ENCODE assay signal across 2 cellular contexts in genomic region chr2:55108456-55108855, GRCh38.
TF ChIP-seq lines count a peak whose summit lies in the region.

No MANE protein-coding gene starts in this region.

TF ChIP-seq in A549, 52 proteins besides CTCF, POLR2A, EP300 and RAD21:
- TF ChIP-seq RARB (CRISPR knock-in tag; IDR thresholded peaks at IDR 0.05) (no peak), HES2 (IDR thresholded peaks at IDR 0.05) (no peak)

TF ChIP-seq in IMR-90, 13 proteins besides CTCF, POLR2A, EP300 and RAD21:
- no peak for TF ChIP-seq CEBPB (IDR thresholded peaks at IDR 0.05; ENCODE audit: low read depth, low read length)
- TF ChIP-seq MAZ (IDR thresholded peaks at IDR 0.05; ENCODE audit: borderline replicate concordance, low read depth, low read length), result no peak
- no peak for TF ChIP-seq MAFK (IDR thresholded peaks at IDR 0.05; ENCODE audit: low read depth, low read length)
- TF ChIP-seq CHD1 (IDR thresholded peaks at IDR 0.05; ENCODE audit: low read depth, low read length), result no peak
- TF ChIP-seq FOS (IDR thresholded peaks at IDR 0.05; ENCODE audit: low read depth, low read length), result no peak
- TF ChIP-seq SMC3 (IDR thresholded peaks at IDR 0.05; ENCODE audit: low read depth, low read length), result no peak
- TF ChIP-seq RFX5 (IDR thresholded peaks at IDR 0.05; ENCODE audit: low read depth, low read length), result no peak
- TF ChIP-seq RCOR1 (IDR thresholded peaks at IDR 0.05; ENCODE audit: insufficient replicate concordance, low read length), result no peak
- no peak for TF ChIP-seq ELK1 (IDR thresholded peaks at IDR 0.05; ENCODE audit: borderline replicate concordance, low read depth, low read length)
- TF ChIP-seq NFE2L2 (IDR thresholded peaks at IDR 0.05; ENCODE audit: low read depth, low read length), result no peak
- TF ChIP-seq BHLHE40 (IDR thresholded peaks at IDR 0.05; ENCODE audit: low read depth, low read length), result no peak
- TF ChIP-seq MXI1 (IDR thresholded peaks at IDR 0.05; ENCODE audit: borderline replicate concordance, low read depth, low read length), result no peak
- no peak for TF ChIP-seq USF2 (IDR thresholded peaks at IDR 0.05; ENCODE audit: low read depth, low read length)
